ENCODE assay signal across 9 cellular contexts in the genomic region with DNA sequence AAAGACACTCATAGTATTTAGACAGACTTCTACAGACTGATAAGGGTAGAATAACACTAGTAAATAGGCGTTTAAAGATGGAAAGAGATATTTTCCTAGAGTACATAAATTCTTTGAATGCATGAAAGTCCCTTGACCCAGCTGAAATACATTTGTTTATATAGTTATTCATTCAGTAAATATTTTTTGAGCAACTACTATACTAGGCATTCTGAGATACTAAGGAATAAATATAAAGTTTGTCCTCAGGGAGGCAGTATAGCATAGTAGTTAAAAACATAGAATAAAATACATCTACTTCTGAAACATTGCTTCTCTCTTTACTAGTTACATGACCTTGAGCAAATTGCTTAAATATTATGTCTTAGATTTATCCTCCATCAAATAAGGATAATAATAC. TPM values are rescaled to one million over a fixed set of nuclear protein-coding genes. Genes with fewer than 3 reads are reported as not detected.
DNase-seq lines count a peak whose midpoint lies in the region; ATAC-seq, FAIRE-seq and TF ChIP-seq lines count a peak whose summit lies in the region.
"Had no signal": no experiment of that assay in that cellular context is flagged by ENCODE, and none has a peak within 500 bp of the region (broad histone marks: within the 10 kb centered on the region; RNA-seq: fewer than 3 reads in every experiment).

No MANE protein-coding gene starts in this region.

- no peak overlapping the region for H3K4me3 ChIP-seq in PC-3 (ENCODE audit: low read length)
- H3K4me3 ChIP-seq: sigmoid colon had no signal

- POLR2A ChIA-PET in PC-3 (lab: Charles Lee; ENCODE audit: unreplicated experiment) = no interaction called here

- no peaks in the 10 kb centered on the region for H4K20me1 ChIP-seq in PC-3 (ENCODE audit: low read length)

- no peak overlapping the region for H3K4me2 ChIP-seq in PC-3 (ENCODE audit: low read length)

- H3F3A ChIP-seq in PC-3 (ENCODE audit: low read length, unreplicated experiment) = no peaks in the 10 kb centered on the region

- FAIRE-seq in frontal cortex (lab: Jason Lieb, UNC) (peak; percentile 74), urothelium cell line (lab: Jason Lieb, UNC) (no peak)

- H3K79me2 ChIP-seq in PC-3 (ENCODE audit: low read length) = no peaks in the 10 kb centered on the region

- no peaks in the 10 kb centered on the region for H3K9me2 ChIP-seq in PC-3 (replicated peaks; ENCODE audit: low read length)

- no peaks in the 10 kb centered on the region for H3K36me3 ChIP-seq in PC-3 (ENCODE audit: low read depth, low read length)
- H3K36me3 ChIP-seq: sigmoid colon had no signal

- H3K9me3 ChIP-seq in PC-3 (ENCODE audit: low read length) = no peaks in the 10 kb centered on the region
- H3K9me3 ChIP-seq: sigmoid colon had no signal

- no TSS peak for BruUV-seq in PC-3 (replicated peaks; lab: Mats Ljungman, UMichigan)

- no peaks in the 10 kb centered on the region for H3K4me1 ChIP-seq in PC-3 (ENCODE audit: insufficient read depth, low read length)
- H3K4me1 ChIP-seq: sigmoid colon had no signal

- CTCF ChIA-PET in PC-3 (lab: Charles Lee) = interaction anchor here (0.6 to 1.1 kb wide), 2 partner anchors 27 to 203 kb away, joined by 3 to 4 read pairs; partner anchors contain the start of gene HMGN5

- no peak overlapping the region for H3K9ac ChIP-seq in PC-3 (ENCODE audit: low read length)

- intact Hi-C loops in PC-3 (cut with micrococcal nuclease) = loop anchor here (1.0 to 5.0 kb wide), 4 partner anchors 47 to 297 kb away; no protein-coding TSS in a partner anchor
- intact Hi-C loops in left cardiac atrium (cut with DNase I) = no loop called here

- no peak overlapping the region for H2AFZ ChIP-seq in PC-3 (ENCODE audit: low read length)

- H3K27me3 ChIP-seq in PC-3 (ENCODE audit: low read length) = no peaks in the 10 kb centered on the region
- H3K27me3 ChIP-seq: sigmoid colon had no signal

- ATAC-seq in GM18907 (IDR thresholded peaks at IDR 0.05; ENCODE audit: unreplicated experiment) (peak; percentile 51), PC-3 (peak; percentile 79), left cardiac atrium (no peak)

- DNase-seq in AG08395 (ENCODE audit: low spot score) (peak; percentile 30), PC-3 (peak; percentile 71), frontal cortex (ENCODE audit: low spot score in 2 of 2) (peak in 1 of 2 donors; percentile 5), left cardiac atrium (no peak), urothelium cell line (ENCODE audit: low spot score) (no peak)
- no peak for DNase-seq in activated naive CD4-positive, alpha-beta T cell treated with anti-CD3 and anti-CD28 coated beads, Interleukin-2, amount 50 U/mL, for 16 hours
- no peak for DNase-seq in activated CD4-positive, alpha-beta T cell treated with anti-CD3 and anti-CD28 coated beads, Interleukin-2, amount 50 U/mL, for 1 hour
- DNase-seq: sigmoid colon had no signal

- no peak overlapping the region for H3K27ac ChIP-seq in PC-3 (ENCODE audit: low read length)
- H3K27ac ChIP-seq: sigmoid colon had no signal

- TF ChIP-seq CTCF in PC-3 (conservative IDR thresholded peaks at IDR 0.05; ENCODE audit: low read depth, low read length) = peak; percentile 59

RNA-seq across cellular contexts. Expression of gene HMGN5, which starts 27.4 kb away (rescaled TPM):
- 0.46 and 2.9 TPM in 2 replicates for total RNA-seq in PC-3 (2014; rRNA removed)
- 0.41 TPM for total RNA-seq in frontal cortex
- 1 to 10 TPM; 3.6 to 4.1 TPM for total RNA-seq in left cardiac atrium

RNA-seq across cellular contexts. Expression of gene SH3BGRL, which starts 27.6 kb away (rescaled TPM):
- total RNA-seq in PC-3 (2014; rRNA removed) = 22.9 and 26.4 TPM in 2 replicates
- 88.0 TPM for total RNA-seq in frontal cortex
- total RNA-seq in left cardiac atrium = 10 to 100 TPM; 59.0 to 63.0 TPM

Comparison
In these comparisons a context has a peak if more than half of its experiments do, and no peak if none do; other contexts are left out.
1. DNase-seq: peak in AG08395 (single experiment) and PC-3 (single experiment); none in activated naive CD4-positive, alpha-beta T cell treated with anti-CD3 and anti-CD28 coated beads, Interleukin-2, amount 50 U/mL, for 16 hours (single experiment), left cardiac atrium (single experiment), urothelium cell line (single experiment) and activated CD4-positive, alpha-beta T cell treated with anti-CD3 and anti-CD28 coated beads, Interleukin-2, amount 50 U/mL, for 1 hour (single experiment).
2. ATAC-seq: peak in GM18907 (single experiment) and PC-3 (single experiment); none in left cardiac atrium (0 of 2).